ENCODE assay signal across 35 cellular contexts in the genomic region with DNA sequence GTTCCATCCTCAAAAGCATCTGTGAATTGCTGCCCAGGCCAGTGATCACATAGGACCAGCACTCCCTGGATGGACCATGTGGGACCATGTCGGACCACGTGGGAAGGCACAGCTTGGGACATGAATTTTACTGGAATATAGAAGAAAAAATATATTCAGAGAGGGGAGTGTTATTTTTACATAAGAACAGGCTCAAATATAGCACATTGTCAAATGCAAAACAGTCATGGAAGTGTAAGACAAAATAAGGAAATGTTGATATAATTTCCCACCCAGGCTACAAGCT.
DNase-seq lines count a peak whose midpoint lies in the region; ATAC-seq, FAIRE-seq and TF ChIP-seq lines count a peak whose summit lies in the region.
"Had no signal": no experiment of that assay in that cellular context is flagged by ENCODE, and none has a peak within 500 bp of the region (broad histone marks: within the 10 kb centered on the region; RNA-seq: fewer than 3 reads in every experiment).

No MANE protein-coding gene starts in this region.

- peaks cover 0 to 8% (median 3%) of the 10 kb centered on the region in 7 donors for H3K9me3 Mint-ChIP-seq in CD14-positive monocyte
- peaks cover 20% of the 10 kb centered on the region for H3K9me3 Mint-ChIP-seq in neural progenitor cell
- H3K9me3 Mint-ChIP-seq: CD4-positive, alpha-beta T cell; CD8-positive, alpha-beta memory T cell; CD8-positive, alpha-beta T cell had no signal

- no peak overlapping the region for H2AFZ ChIP-seq in HepG2 (ENCODE audit: low read length)
- no peak overlapping the region for H2AFZ ChIP-seq in IMR-90 (replicated peaks; ENCODE audit: low read length, poor library complexity)
- no peak overlapping the region for H2AFZ ChIP-seq in neural progenitor cell (replicated peaks)

- CTCF ChIA-PET in HepG2 (lab: Yijun Ruan, JAX; ENCODE audit: low intra/inter-chr PET ratio, low total read pairs) (no interaction called here), IMR-90 (lab: Yijun Ruan, JAX) (no interaction called here)

- no peak overlapping the region for H3K18ac ChIP-seq in IMR-90 (ENCODE audit: low read depth, low read length)

- H3K79me1 ChIP-seq in IMR-90 (ENCODE audit: low read depth in 1 of 2, low read length in 2 of 2) = no peaks in the 10 kb centered on the region

- H3K4me1 ChIP-seq in HepG2 (ENCODE audit: insufficient read depth, low read length) = no peaks in the 10 kb centered on the region
- no peaks in the 10 kb centered on the region for H3K4me1 ChIP-seq in right lobe of liver
- no peaks in the 10 kb centered on the region for H3K4me1 ChIP-seq in IMR-90 (ENCODE audit: control insufficient read depth, insufficient read depth, low read length)
- peaks cover 32% of the 10 kb centered on the region for H3K4me1 ChIP-seq in neural progenitor cell
- no peaks in the 10 kb centered on the region for H3K4me1 ChIP-seq in body of pancreas
- peaks cover 0 to 8% (median 0%) of the 10 kb centered on the region in 12 donors for H3K4me1 ChIP-seq in heart left ventricle
- H3K4me1 ChIP-seq: A549, BLaER1 had no signal

- H3K4me2 ChIP-seq in HepG2 (ENCODE audit: low read depth, low read length) = no peak overlapping the region
- H3K4me2 ChIP-seq in IMR-90 (ENCODE audit: low read depth, low read length) = no peak overlapping the region
- H3K4me2 ChIP-seq in neural progenitor cell = no peak overlapping the region
- H3K4me2 ChIP-seq: A549, BLaER1 had no signal

- TF ChIP-seq RAD21 in HepG2 (CRISPR knock-in tag; IDR thresholded peaks at IDR 0.05) (no peak), IMR-90 (IDR thresholded peaks at IDR 0.05; ENCODE audit: low read length) (no peak)

- H3K4ac ChIP-seq in IMR-90 (ENCODE audit: low read depth, low read length) = no peak overlapping the region

- dilution Hi-C loops in IMR-90 (cut with HindIII; ENCODE audit: low sequenced_read_pairs, unreplicated experiment) = no loop called here

- H2BK120ac ChIP-seq in IMR-90 (ENCODE audit: low read depth, low read length) = no peak overlapping the region

- H3F3A ChIP-seq in neural progenitor cell (ENCODE audit: low read depth) = no peaks in the 10 kb centered on the region

- H3K9me3 ChIP-seq in HepG2 (ENCODE audit: low read length) (no peaks in the 10 kb centered on the region), right lobe of liver (no peaks in the 10 kb centered on the region), IMR-90 (ENCODE audit: control insufficient read depth, insufficient read depth, low read length) (no peaks in the 10 kb centered on the region; the same call in 1 of the 2 replicates), neural progenitor cell (ENCODE audit: low read depth) (no peaks in the 10 kb centered on the region), body of pancreas (no peaks in the 10 kb centered on the region), heart left ventricle (peaks cover 0 to 5% (median 0%) of the 10 kb centered on the region in 12 donors)
- H3K9me3 ChIP-seq: A549, BE2C, BLaER1, Caco-2 had no signal

- H4K20me1 ChIP-seq in HepG2 (ENCODE audit: insufficient read depth, low read length) (no peaks in the 10 kb centered on the region), IMR-90 (ENCODE audit: insufficient read depth, low read length) (no peaks in the 10 kb centered on the region), neural progenitor cell (ENCODE audit: low read depth) (peaks cover 10% of the 10 kb centered on the region)
- H4K20me1 ChIP-seq: BLaER1; BLaER1 treated with 17β-estradiol and CSF1 and Interleukin-3, amounts not matched to agents 10 nM and 100 nM had no signal

- no peak for TF ChIP-seq EP300 in HepG2 (IDR thresholded peaks at IDR 0.05; ENCODE audit: low read depth in 2 of 2, low read length in 2 of 2)
- no peak for TF ChIP-seq EP300 in HepG2 (CRISPR knock-in tag; IDR thresholded peaks at IDR 0.05; ENCODE audit: borderline replicate concordance)

- H3K27ac Mint-ChIP-seq in CD14-positive monocyte (peak overlapping the region; percentile 52 to 87 (median 79)), neural progenitor cell (peak overlapping the region; percentile 27)
- H3K27ac Mint-ChIP-seq: B cell; CD4-positive, alpha-beta T cell; CD4-positive, CD25-positive, alpha-beta regulatory T cell; CD8-positive, alpha-beta T cell had no signal

- no peak overlapping the region for H2AK5ac ChIP-seq in IMR-90 (ENCODE audit: low read depth, low read length)

- H3K4me1 Mint-ChIP-seq in CD14-positive monocyte = peaks cover 35% of the 10 kb centered on the region
- peaks cover 47% of the 10 kb centered on the region for H3K4me1 Mint-ChIP-seq in neural progenitor cell
- H3K4me1 Mint-ChIP-seq: B cell; CD4-positive, alpha-beta memory T cell; CD4-positive, CD25-positive, alpha-beta regulatory T cell; CD8-positive, alpha-beta memory T cell had no signal

- no peak overlapping the region for H3K56ac ChIP-seq in IMR-90 (ENCODE audit: extremely low read depth, insufficient read depth, low read length)

- no peak overlapping the region for H2BK20ac ChIP-seq in IMR-90 (ENCODE audit: low read depth, low read length)

- WGBS in HepG2 (ENCODE audit: low lambda C conversion rate) = 0% methylated on average over 2 of the region's 2 CpGs
- WGBS in right lobe of liver (ENCODE audit: insufficient coverage, low coverage, low lambda C conversion rate, missing lambda C conversion rate) = 21% methylated on average over 2 of the region's 2 CpGs
- no CpG with 5 or more reads among the region's 2 CpGs for WGBS in IMR-90 (ENCODE audit: extremely low coverage in 2 of 2, insufficient read length in 1 of 2), 2 experiments
- 60 to 78% methylated on average over 2 of the region's 2 CpGs for WGBS in body of pancreas, 2 donors
- WGBS in heart left ventricle, 4 donors = 39 to 49% (median 46%) methylated on average over 2 of the region's 2 CpGs

- no peaks in the 10 kb centered on the region for H3K79me2 ChIP-seq in HepG2 (ENCODE audit: insufficient read depth, low read length)
- no peaks in the 10 kb centered on the region for H3K79me2 ChIP-seq in neural progenitor cell (ENCODE audit: low read depth)

- H3K36me3 Mint-ChIP-seq in CD14-positive monocyte (no peaks in the 10 kb centered on the region), neural progenitor cell (no peaks in the 10 kb centered on the region)
- H3K36me3 Mint-ChIP-seq: CD4-positive, alpha-beta memory T cell; CD4-positive, CD25-positive, alpha-beta regulatory T cell; CD8-positive, alpha-beta memory T cell; CD8-positive, alpha-beta T cell had no signal

- DNase-seq in HepG2 (ENCODE audit: low spot score) (no peak), right lobe of liver (no peak), CD14-positive monocyte (ENCODE audit: low spot score) (no peak), IMR-90 (no peak), neural progenitor cell (ENCODE audit: low spot score) (no peak), body of pancreas (no peak), heart left ventricle (no peak)
- DNase-seq: 8988T; ACHN; AML-193; Caco-2; Calu3; CD4-positive, alpha-beta memory T cell; CD4-positive, alpha-beta T cell; CD4-positive, CD25-positive, alpha-beta regulatory T cell; CD8-positive, alpha-beta memory T cell; CD8-positive, alpha-beta T cell; COR-L47; DMS 273 treated with DMSO at 0.1 percent for 48 hours; DMS153; DMS53; DMS79; DMS79 treated with DMSO at 0.1 percent for 48 hours; DND-41; EL had no signal

- no peak overlapping the region for H2BK5ac ChIP-seq in IMR-90 (ENCODE audit: low read depth, low read length, poor library complexity, severe bottlenecking)

- H3K36me3 ChIP-seq in HepG2 (replicated peaks in 1 of 2; ENCODE audit: control insufficient read depth in 1 of 2, insufficient read depth in 2 of 2, low read length in 2 of 2) (no peaks in the 10 kb centered on the region), right lobe of liver (no peaks in the 10 kb centered on the region), IMR-90 (ENCODE audit: control insufficient read depth, insufficient read depth, low read length) (no peaks in the 10 kb centered on the region), neural progenitor cell (no peaks in the 10 kb centered on the region), body of pancreas (replicated peaks in 1 of 2; ENCODE audit: insufficient read depth in 1 of 2, low read depth in 2 of 2) (no peaks in the 10 kb centered on the region), heart left ventricle (no peaks in the 10 kb centered on the region)
- H3K36me3 ChIP-seq: BE2C; BLaER1; BLaER1 treated with 17β-estradiol and CSF1 and Interleukin-3, amounts not matched to agents 10 nM and 100 nM had no signal

- FAIRE-seq in HepG2 (lab: Jason Lieb, UNC) = no peak
- FAIRE-seq: A204.1, A549, D721Med had no signal

- TF ChIP-seq POLR2A in HepG2 (IDR thresholded peaks at IDR 0.05; ENCODE audit: insufficient read depth in 1 of 2, low read depth in 2 of 2, low read length in 2 of 2) (no peak), right lobe of liver (IDR thresholded peaks at IDR 0.05) (no peak), IMR-90 (IDR thresholded peaks at IDR 0.05; ENCODE audit: low read depth, low read length) (no peak), body of pancreas (IDR thresholded peaks at IDR 0.05) (no peak), heart left ventricle (IDR thresholded peaks at IDR 0.05) (no peak)

- no peak overlapping the region for H3K14ac ChIP-seq in IMR-90 (replicated peaks; ENCODE audit: low read depth, low read length)

- peaks cover 1 to 15% (median 3%) of the 10 kb centered on the region in 3 donors for H3K27me3 Mint-ChIP-seq in CD14-positive monocyte (ENCODE audit: low read depth in 3 of 3)
- H3K27me3 Mint-ChIP-seq in neural progenitor cell (ENCODE audit: insufficient read depth, low read depth) = peaks cover 15% of the 10 kb centered on the region

- H3K23ac ChIP-seq in IMR-90 (ENCODE audit: low read depth, low read length) = no peak overlapping the region

- POLR2A ChIA-PET in HepG2 (lab: Yijun Ruan, JAX) = no interaction called here
- POLR2A ChIA-PET in IMR-90 (lab: Charles Lee; ENCODE audit: unreplicated experiment) = no interaction called here

- H3K9ac ChIP-seq in HepG2 (ENCODE audit: insufficient read depth, low read depth, low read length) (no peak overlapping the region), IMR-90 (ENCODE audit: low read depth, low read length) (no peak overlapping the region), neural progenitor cell (no peak overlapping the region)
- H3K9ac ChIP-seq: BLaER1; BLaER1 treated with 17β-estradiol and CSF1 and Interleukin-3, amounts not matched to agents 10 nM and 100 nM had no signal

- no peak for TF ChIP-seq CTCF in HepG2 (CRISPR knock-in tag; IDR thresholded peaks at IDR 0.05)
- TF ChIP-seq CTCF in right lobe of liver (IDR thresholded peaks at IDR 0.05) = no peak
- no peak for TF ChIP-seq CTCF in CD14-positive monocyte (IDR thresholded peaks at IDR 0.05)
- no peak for TF ChIP-seq CTCF in IMR-90 (conservative IDR thresholded peaks at IDR 0.05; ENCODE audit: low read depth, low read length)
- no peak for TF ChIP-seq CTCF in neural progenitor cell (IDR thresholded peaks at IDR 0.05)
- TF ChIP-seq CTCF in body of pancreas (IDR thresholded peaks at IDR 0.05) = no peak
- no peak for TF ChIP-seq CTCF in heart left ventricle (IDR thresholded peaks at IDR 0.05)

- H2AK9ac ChIP-seq in IMR-90 (replicated peaks; ENCODE audit: low read depth, low read length, poor library complexity) = peak overlapping the region; percentile 3

- peak overlapping the region in 1 of 2 donors; percentile 59 for H3K4me3 Mint-ChIP-seq in CD14-positive monocyte
- H3K4me3 Mint-ChIP-seq in neural progenitor cell = no peak overlapping the region
- H3K4me3 Mint-ChIP-seq: B cell; CD4-positive, alpha-beta memory T cell; CD4-positive, alpha-beta T cell; CD4-positive, CD25-positive, alpha-beta regulatory T cell; CD8-positive, alpha-beta memory T cell; CD8-positive, alpha-beta T cell had no signal

- in situ Hi-C loops in HepG2 (cut with HindIII; ENCODE audit: extremely low pct_ligation_motif_present, low pct_unique_long_range_greater_than_20kb) (no loop called here), IMR-90 (cut with MboI; ENCODE audit: low sequenced_read_pairs) (no loop called here)

- intact Hi-C loops in HepG2 (cut with micrococcal nuclease; ENCODE audit: unreplicated experiment) = no loop called here
- intact Hi-C loops in right lobe of liver (cut with DNase I) = no loop called here
- intact Hi-C loops in CD14-positive monocyte (cut with micrococcal nuclease) = no loop called here
- intact Hi-C loops in IMR-90 (cut with micrococcal nuclease) = no loop called here
- intact Hi-C loops in body of pancreas (cut with DNase I) = no loop called here
- intact Hi-C loops in heart left ventricle (cut with DNase I) = no loop called here

- ATAC-seq in HepG2 = no peak
- ATAC-seq in right lobe of liver = no peak
- no peak for ATAC-seq in IMR-90 (ENCODE audit: low read depth)
- ATAC-seq in activated CD4-positive, CD25-positive, alpha-beta regulatory T cell treated with anti-CD3 and anti-CD28 coated beads, Interleukin-2, amount 50 U/mL, for 24 hours = no peak
- ATAC-seq in body of pancreas = no peak
- ATAC-seq in heart left ventricle = no peak
- ATAC-seq: A549; CD8-positive, alpha-beta T cell had no signal

- no peak overlapping the region for H4K8ac ChIP-seq in IMR-90 (ENCODE audit: low read depth in 2 of 2, low read length in 2 of 2)

- H3K27ac ChIP-seq in HepG2 (ENCODE audit: extremely low read length, insufficient read depth, low read length) (no peak overlapping the region), right lobe of liver (no peak overlapping the region), IMR-90 (ENCODE audit: insufficient read depth, low read length) (no peak overlapping the region), neural progenitor cell (no peak overlapping the region), body of pancreas (no peak overlapping the region), heart left ventricle (no peak overlapping the region)
- H3K27ac ChIP-seq: 22Rv1, A549, BLaER1, C4-2B had no signal

- no peak overlapping the region for H3K4me3 ChIP-seq in HepG2 (replicated peaks in 1 of 3; ENCODE audit: insufficient read depth in 1 of 3, low read depth in 2 of 3, low read length in 3 of 3)
- no peak overlapping the region for H3K4me3 ChIP-seq in right lobe of liver
- no peak overlapping the region for H3K4me3 ChIP-seq in IMR-90 (ENCODE audit: insufficient read depth, low read depth, low read length)
- H3K4me3 ChIP-seq in neural progenitor cell = no peak overlapping the region
- no peak overlapping the region for H3K4me3 ChIP-seq in body of pancreas
- H3K4me3 ChIP-seq in heart left ventricle = no peak overlapping the region
- H3K4me3 ChIP-seq: A549; BLaER1; BLaER1 treated with 17β-estradiol and CSF1 and Interleukin-3, amounts not matched to agents 10 nM and 100 nM had no signal

- no peak overlapping the region for H4K91ac ChIP-seq in IMR-90 (ENCODE audit: insufficient read depth, low read depth, low read length)

- H3K27me3 ChIP-seq in HepG2 (ENCODE audit: control insufficient read depth in 1 of 2, insufficient read depth in 2 of 2, low read length in 2 of 2) (no peaks in the 10 kb centered on the region), right lobe of liver (no peaks in the 10 kb centered on the region), IMR-90 (ENCODE audit: control insufficient read depth, insufficient read depth, low read length) (no peaks in the 10 kb centered on the region), neural progenitor cell (no peaks in the 10 kb centered on the region), body of pancreas (no peaks in the 10 kb centered on the region), heart left ventricle (no peaks in the 10 kb centered on the region)
- H3K27me3 ChIP-seq: BE2C; BLaER1; BLaER1 treated with 17β-estradiol and CSF1 and Interleukin-3, amounts not matched to agents 10 nM and 100 nM had no signal

- no peaks in the 10 kb centered on the region for H3K9me1 ChIP-seq in IMR-90 (ENCODE audit: insufficient read depth, low read length)

- BruUV-seq in HepG2 (replicated peaks; lab: Mats Ljungman, UMichigan) = no TSS peak
- no TSS peak for BruUV-seq in IMR-90 (replicated peaks; lab: Mats Ljungman, UMichigan)

- no peak overlapping the region for H4K5ac ChIP-seq in IMR-90 (ENCODE audit: low read depth, low read length)

- H2BK15ac ChIP-seq in IMR-90 (ENCODE audit: low read depth, low read length) = no peak overlapping the region
